ENCODE assay signal across 16 cellular contexts in genomic region chr5:110460837-110461236, GRCh38.
"Had no signal": no experiment of that assay in that cellular context is flagged by ENCODE, and none has a peak within 500 bp of the region (broad histone marks: within the 10 kb centered on the region; RNA-seq: fewer than 3 reads in every experiment).

No MANE protein-coding gene starts in this region.

- DNase-seq: activated CD4-positive, alpha-beta memory T cell treated with anti-CD3 and anti-CD28 coated beads, Interleukin-2, amount 10 ng/mL, durations not matched to agents 7 days and 5 days; activated CD4-positive, alpha-beta T cell treated with anti-CD3 and anti-CD28 coated beads, Interleukin-2, amount 10 ng/mL, durations not matched to agents 24 days and 14 days; activated effector memory CD4-positive, alpha-beta T cell treated with anti-CD3 and anti-CD28 coated beads, Interleukin-2, amount 50 U/mL, for 16 hours; activated naive CD4-positive, alpha-beta T cell treated with anti-CD3 and anti-CD28 coated beads, Interleukin-2, amount 50 U/mL, for 16 hours; activated naive CD8-positive, alpha-beta T cell treated with anti-CD3 and anti-CD28 coated beads, Interleukin-2, amount 50 U/mL, for 24 hours; cerebellar nuclear complex; erythroblast; foreskin fibroblast; heart right ventricle; left colon; mesenchymal stem cell; ovary; psoas muscle; stimulated activated CD4-positive, alpha-beta T cell treated with anti-CD3 and anti-CD28 coated beads, Interleukin-4, amount 100 ng/mL, for 24 hours; stimulated activated naive CD4-positive, alpha-beta T cell treated with Interleukin-2 at 50 U/mL for 16 hours; upper lobe of left lung had no signal

- ATAC-seq: activated naive CD8-positive, alpha-beta T cell treated with anti-CD3 and anti-CD28 coated beads, Interleukin-2, amount 50 U/mL, for 24 hours; heart right ventricle; left colon; psoas muscle had no signal
